In the genomic region with DNA sequence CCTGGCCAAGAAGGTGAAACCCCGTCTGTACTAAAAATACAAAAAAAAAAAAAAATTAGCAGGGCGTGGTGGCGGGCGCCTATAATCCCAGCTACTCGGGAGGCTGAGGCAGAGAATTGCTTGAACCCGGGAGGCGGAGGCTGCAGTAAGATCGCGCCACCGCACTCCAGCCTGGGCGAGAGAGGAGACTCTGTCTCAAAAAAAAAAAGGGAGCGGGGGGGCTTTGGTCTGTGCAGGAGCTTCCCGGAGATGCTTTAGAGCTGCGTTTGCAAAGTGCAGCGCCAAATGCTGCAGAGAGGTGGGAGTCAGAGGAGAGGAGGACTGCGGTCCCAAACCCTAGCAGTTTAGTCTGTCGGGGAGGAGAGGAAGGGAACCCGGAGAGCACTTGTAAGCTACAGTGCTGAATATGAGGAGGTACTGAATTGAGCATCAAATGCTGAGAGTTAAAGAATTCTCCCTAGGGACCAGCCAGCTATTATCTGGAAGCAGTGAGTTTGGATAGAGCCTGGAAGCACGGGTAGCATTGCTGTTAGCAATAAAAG, we compare ENCODE assay signal across 8 cellular contexts. TPM values are rescaled to one million over a fixed set of nuclear protein-coding genes. Genes with fewer than 3 reads are reported as not detected.
A peak's percentile ranks its signal among the peaks of the same experiment; 100 is the strongest.
DNase-seq lines count a peak whose midpoint lies in the region; ATAC-seq and TF ChIP-seq lines count a peak whose summit lies in the region.

No MANE protein-coding gene starts in this region.

- no peaks in the 10 kb centered on the region; the same call in 2 of the 3 replicates for H3K9me3 Mint-ChIP-seq in GM23338
- H3K9me3 Mint-ChIP-seq in memory B cell: no peaks in the 10 kb centered on the region

- no TSS peak for BruUV-seq in OCI-LY7 (replicated peaks; lab: Mats Ljungman, UMichigan)

- H3K4me1 ChIP-seq in GM23338 (ENCODE audit: insufficient read depth): peaks cover 7% of the 10 kb centered on the region; the same call in 1 of the 2 replicates
- peaks cover 26% of the 10 kb centered on the region for H3K4me1 ChIP-seq in OCI-LY7 (ENCODE audit: insufficient read depth, low read length, poor library complexity, severe bottlenecking)
- H3K4me1 ChIP-seq in transverse colon: peaks cover 7 to 25% (median 13%) of the 10 kb centered on the region in 4 donors

- H2AFZ ChIP-seq in GM23338 (peak overlapping the region; percentile 93), OCI-LY7 (ENCODE audit: low read length) (peak overlapping the region; percentile 70; the same call in 1 of the 2 replicates)

- TF ChIP-seq CTCF in AG09309 (IDR thresholded peaks at IDR 0.05; ENCODE audit: control insufficient read depth, insufficient read depth, low read depth, low read length, missing control alignments): peak; percentile 12
- no peak for TF ChIP-seq CTCF in GM23338 (conservative IDR thresholded peaks at IDR 0.05; ENCODE audit: low read depth in 2 of 2)
- no peak for TF ChIP-seq CTCF in OCI-LY7 (conservative IDR thresholded peaks at IDR 0.05; ENCODE audit: low read length)
- peak in 3 of 5 experiments; percentile 3 to 20 (median 6) for TF ChIP-seq CTCF in transverse colon (IDR thresholded peaks at IDR 0.05)

- H3K27me3 ChIP-seq in GM23338 (ENCODE audit: insufficient read depth) (no peaks in the 10 kb centered on the region), transverse colon (no peaks in the 10 kb centered on the region)

- H3K27ac Mint-ChIP-seq in GM23338 (peak overlapping the region; percentile 42; the same call in 1 of the 2 replicates), memory B cell (peak overlapping the region; percentile 56)

- POLR2A ChIA-PET in OCI-LY7 (lab: Charles Lee): interaction anchor here (0.6 to 2.2 kb wide), 8 partner anchors 13 to 215 kb away, joined by 3 to 8 read pairs (median 4); a partner anchor contains a TSS

- H3K27ac ChIP-seq in GM23338 (ENCODE audit: low read depth) (no peak overlapping the region; the same call in 1 of the 2 replicates), OCI-LY7 (ENCODE audit: low read depth, low read length, poor library complexity, severe bottlenecking) (peak overlapping the region; percentile 29), transverse colon (peak overlapping the region; percentile 76 to 91 (median 89))

- H3K36me3 ChIP-seq in GM23338 (ENCODE audit: insufficient read depth) (no peaks in the 10 kb centered on the region), OCI-LY7 (ENCODE audit: insufficient read depth, low read length) (no peaks in the 10 kb centered on the region), transverse colon (no peaks in the 10 kb centered on the region)

- intact Hi-C loops in OCI-LY7 (cut with micrococcal nuclease; ENCODE audit: unreplicated experiment): loop anchor here (1.0 kb wide), 1 partner anchor 52 kb away; no protein-coding TSS in a partner anchor
- intact Hi-C loops in transverse colon (cut with DNase I; ENCODE audit: low total_unique reads): no loop called here

- H3K4me3 ChIP-seq in AG09309 (ENCODE audit: control insufficient read depth, low read depth, low read length): peak overlapping the region; percentile 74
- H3K4me3 ChIP-seq in GM23338: peak overlapping the region; percentile 81
- H3K4me3 ChIP-seq in OCI-LY7 (ENCODE audit: low read depth, low read length, poor library complexity, severe bottlenecking): peak overlapping the region; percentile 65
- peak overlapping the region; percentile 5 to 64 (median 54) for H3K4me3 ChIP-seq in transverse colon

- H4K20me1 ChIP-seq in GM23338 (replicated peaks; ENCODE audit: insufficient read depth) (no peaks in the 10 kb centered on the region), OCI-LY7 (ENCODE audit: insufficient read depth, low read length) (no peaks in the 10 kb centered on the region)

- 0% methylated on average over 2 to 19 of the region's 19 CpGs for WGBS in transverse colon (ENCODE audit: low coverage in 1 of 2), 2 donors

- TF ChIP-seq POLR2A in transverse colon (IDR thresholded peaks at IDR 0.05): no peak

- H3K4me2 ChIP-seq in GM23338 (peak overlapping the region; percentile 91), OCI-LY7 (ENCODE audit: low read length) (peak overlapping the region; percentile 76)

- H3K4me1 Mint-ChIP-seq in GM23338: peaks cover 8% of the 10 kb centered on the region
- peaks cover 15% of the 10 kb centered on the region for H3K4me1 Mint-ChIP-seq in memory B cell

- peaks cover 6% of the 10 kb centered on the region; the same call in 1 of the 3 replicates for H3K36me3 Mint-ChIP-seq in GM23338 (ENCODE audit: low read depth)
- H3K36me3 Mint-ChIP-seq in memory B cell: peaks cover 5% of the 10 kb centered on the region

- H3K4me3 Mint-ChIP-seq in GM23338 (peak overlapping the region; percentile 91), memory B cell (peak overlapping the region; percentile 88)

- no peaks in the 10 kb centered on the region for H3K9me2 ChIP-seq in GM23338 (ENCODE audit: insufficient read depth)
- no peaks in the 10 kb centered on the region for H3K9me2 ChIP-seq in OCI-LY7 (ENCODE audit: insufficient read depth, low read length)

- H3K27me3 Mint-ChIP-seq in GM23338 (ENCODE audit: insufficient read depth, low read depth, poor library complexity) (peaks cover 20% of the 10 kb centered on the region), memory B cell (no peaks in the 10 kb centered on the region)

- DNase-seq in AG09309 (ENCODE audit: low read depth) (no peak), GM23338 (ENCODE audit: low spot score) (peak; percentile 58), OCI-LY7 (ENCODE audit: low spot score) (peak; percentile 34), cerebellar cortex (ENCODE audit: low spot score) (peak; percentile 64), memory B cell (ENCODE audit: low spot score in 2 of 2) (peak in 1 of 2 donors; percentile 18), transverse colon (no peak), middle frontal gyrus (ENCODE audit: extremely low spot score, low spot score) (no peak)

- no peak for TF ChIP-seq EP300 in transverse colon (IDR thresholded peaks at IDR 0.05; ENCODE audit: low read depth)

- 0 out of 2 replicates have a peak, but pooled peaks cover 17% of the 10 kb centered on the region for H3F3A ChIP-seq in GM23338 (replicated peaks; ENCODE audit: low read depth)

- in situ Hi-C loops in transverse colon (cut with MboI; ENCODE audit: low pct_ligation_motif_present in 1 of 4, low pct_unique_long_range_greater_than_20kb in 1 of 4, low sequenced_read_pairs in 3 of 4): no loop called here

- H3K9me3 ChIP-seq in OCI-LY7 (ENCODE audit: low read length) (no peaks in the 10 kb centered on the region), transverse colon (no peaks in the 10 kb centered on the region)

- peak; percentile 35 for ATAC-seq in GM23338
- no peak for ATAC-seq in memory B cell (ENCODE audit: low read depth)
- no peak for ATAC-seq in GM21360 (IDR thresholded peaks at IDR 0.05; ENCODE audit: unreplicated experiment)

- H3K79me2 ChIP-seq in GM23338 (replicated peaks; ENCODE audit: insufficient read depth) (no peaks in the 10 kb centered on the region), OCI-LY7 (ENCODE audit: insufficient read depth, low read depth, low read length) (no peaks in the 10 kb centered on the region)

- CTCF ChIA-PET in OCI-LY7 (lab: Charles Lee; ENCODE audit: unreplicated experiment): interaction anchor here (0.6 to 1.2 kb wide), 3 partner anchors 9 to 260 kb away, joined by 4 read pairs; no protein-coding TSS in a partner anchor

TF ChIP-seq in GM23338, 12 proteins besides CTCF, POLR2A, EP300 and RAD21 (continues in another document):
- TF ChIP-seq, protein P1, sequence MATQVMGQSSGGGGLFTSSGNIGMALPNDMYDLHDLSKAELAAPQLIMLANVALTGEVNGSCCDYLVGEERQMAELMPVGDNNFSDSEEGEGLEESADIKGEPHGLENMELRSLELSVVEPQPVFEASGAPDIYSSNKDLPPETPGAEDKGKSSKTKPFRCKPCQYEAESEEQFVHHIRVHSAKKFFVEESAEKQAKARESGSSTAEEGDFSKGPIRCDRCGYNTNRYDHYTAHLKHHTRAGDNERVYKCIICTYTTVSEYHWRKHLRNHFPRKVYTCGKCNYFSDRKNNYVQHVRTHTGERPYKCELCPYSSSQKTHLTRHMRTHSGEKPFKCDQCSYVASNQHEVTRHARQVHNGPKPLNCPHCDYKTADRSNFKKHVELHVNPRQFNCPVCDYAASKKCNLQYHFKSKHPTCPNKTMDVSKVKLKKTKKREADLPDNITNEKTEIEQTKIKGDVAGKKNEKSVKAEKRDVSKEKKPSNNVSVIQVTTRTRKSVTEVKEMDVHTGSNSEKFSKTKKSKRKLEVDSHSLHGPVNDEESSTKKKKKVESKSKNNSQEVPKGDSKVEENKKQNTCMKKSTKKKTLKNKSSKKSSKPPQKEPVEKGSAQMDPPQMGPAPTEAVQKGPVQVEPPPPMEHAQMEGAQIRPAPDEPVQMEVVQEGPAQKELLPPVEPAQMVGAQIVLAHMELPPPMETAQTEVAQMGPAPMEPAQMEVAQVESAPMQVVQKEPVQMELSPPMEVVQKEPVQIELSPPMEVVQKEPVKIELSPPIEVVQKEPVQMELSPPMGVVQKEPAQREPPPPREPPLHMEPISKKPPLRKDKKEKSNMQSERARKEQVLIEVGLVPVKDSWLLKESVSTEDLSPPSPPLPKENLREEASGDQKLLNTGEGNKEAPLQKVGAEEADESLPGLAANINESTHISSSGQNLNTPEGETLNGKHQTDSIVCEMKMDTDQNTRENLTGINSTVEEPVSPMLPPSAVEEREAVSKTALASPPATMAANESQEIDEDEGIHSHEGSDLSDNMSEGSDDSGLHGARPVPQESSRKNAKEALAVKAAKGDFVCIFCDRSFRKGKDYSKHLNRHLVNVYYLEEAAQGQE (IDR thresholded peaks at IDR 0.05; ENCODE audit: unreplicated experiment): no peak
- TF ChIP-seq EZH2 (IDR thresholded peaks at IDR 0.05; ENCODE audit: low read depth, unreplicated experiment): no peak

RNA-seq across cellular contexts. Expression of a gene that starts 0.6 kb away (rescaled TPM):
- not detected in 2 replicates for total RNA-seq in GM23338 (2014; rRNA removed; shearing (Covaris generic))
- 1.7 and 2.6 TPM in 2 replicates for polyA plus RNA-seq in GM23338 (2016; fragmentation: Nextera tagmentation; extraction: Ambion mirVana)
- 0.47 and 2.8 TPM in 2 replicates for total RNA-seq in OCI-LY7 (2014; rRNA removed; shearing (Covaris generic))
- total RNA-seq in OCI-LY7 (2022): 1.9 and 2.7 TPM in 2 replicates
- not detected for total RNA-seq in transverse colon

RNA-seq across cellular contexts. Expression of a gene that starts 8.2 kb away (rescaled TPM):
- 0.43 and 1.1 TPM in 2 replicates for total RNA-seq in GM23338 (2014; rRNA removed; shearing (Covaris generic))
- polyA plus RNA-seq in GM23338 (2016; fragmentation: Nextera tagmentation; extraction: Ambion mirVana): 0.30 and 0.74 TPM in 2 replicates
- 0.70 and 2.0 TPM in 2 replicates for total RNA-seq in OCI-LY7 (2014; rRNA removed; shearing (Covaris generic))
- total RNA-seq in OCI-LY7 (2022) (2.7 and 3.8 TPM in 2 replicates), transverse colon (1 to 10 TPM; 1.5 to 5.4 (median 3.3) TPM)

RNA-seq across cellular contexts. Expression of a gene that starts 28.9 kb away (rescaled TPM):
- total RNA-seq in GM23338 (2014; rRNA removed; shearing (Covaris generic)): 27.1 and 28.4 TPM in 2 replicates
- polyA plus RNA-seq in GM23338 (2016; fragmentation: Nextera tagmentation; extraction: Ambion mirVana): 19.5 and 20.3 TPM in 2 replicates
- 29.4 and 42.0 TPM in 2 replicates for total RNA-seq in OCI-LY7 (2014; rRNA removed; shearing (Covaris generic))
- total RNA-seq in OCI-LY7 (2022) (55.3 and 62.5 TPM in 2 replicates), transverse colon (10 to 100 TPM in 2 of 4 donors, 1 to 10 TPM in 2; 2.8 to 22.7 (median 9.0) TPM)

RNA-seq across cellular contexts. Expression of a gene that starts 33.1 kb away (rescaled TPM):
- total RNA-seq in GM23338 (2014; rRNA removed; shearing (Covaris generic)): 3.6 and 5.3 TPM in 2 replicates
- polyA plus RNA-seq in GM23338 (2016; fragmentation: Nextera tagmentation; extraction: Ambion mirVana): 4.6 and 5.8 TPM in 2 replicates
- total RNA-seq in OCI-LY7 (2014; rRNA removed; shearing (Covaris generic)): not detected in 2 replicates
- total RNA-seq in OCI-LY7 (2022) (0.24 TPM in 1 of 2 replicates, not detected in the other), transverse colon (10 to 100 TPM in 3 of 4 donors, 1 to 10 TPM in 1; 7.2 to 26.2 (median 16.3) TPM)

Comparison
In these comparisons a context has a peak if more than half of its experiments do, and no peak if none do; other contexts are left out.
1. DNase-seq: peak in GM23338 (single experiment), OCI-LY7 (single experiment) and cerebellar cortex (single experiment); none in AG09309 (single experiment), transverse colon (single experiment) and middle frontal gyrus (single experiment).
2. CTCF ChIP-seq: peak in AG09309 (single experiment) and transverse colon (3 of 5); none in GM23338 (0 of 2) and OCI-LY7 (single experiment).
3. Peak in every context shown above with its lines, with median percentiles within 50 percentile points of each other: H3K4me3 ChIP-seq.